In genomic region chr11:120808616-120809050, GRCh38 we compare ENCODE assay signal across 20 cellular contexts.
DNase-seq lines count a peak whose midpoint lies in the region; ATAC-seq and TF ChIP-seq lines count a peak whose summit lies in the region.
"Had no signal": no experiment of that assay in that cellular context is flagged by ENCODE, and none has a peak within 500 bp of the region (broad histone marks: within the 10 kb centered on the region; RNA-seq: fewer than 3 reads in every experiment).

No MANE protein-coding gene starts in this region.

- H3K18ac ChIP-seq in H9 (ENCODE audit: insufficient read length, low read depth, low read length), result no peak overlapping the region

- H3K9me3 Mint-ChIP-seq in H9, result no peaks in the 10 kb centered on the region
- H3K9me3 Mint-ChIP-seq: CD8-positive, alpha-beta T cell; HFFc6 had no signal

- H2BK5ac ChIP-seq in H9 (ENCODE audit: insufficient read length, low read length), result no peak overlapping the region

- H3K56ac ChIP-seq in H9 (ENCODE audit: insufficient read length, low read depth, low read length), result no peak overlapping the region

- H2BK20ac ChIP-seq in H9 (ENCODE audit: low read depth, low read length, poor library complexity, severe bottlenecking), result no peak overlapping the region

- no CpG with 5 or more reads among the region's 5 CpGs for WGBS in H9 (ENCODE audit: extremely low coverage, insufficient read length, low lambda C conversion rate)

- no peaks in the 10 kb centered on the region for H3K27me3 ChIP-seq in H9 (ENCODE audit: insufficient read depth, low read length)
- H3K27me3 ChIP-seq: BE2C had no signal

- no peaks in the 10 kb centered on the region for H3K79me1 ChIP-seq in H9 (ENCODE audit: insufficient read depth, low read depth, low read length, poor library complexity, severe bottlenecking)

- no peak overlapping the region for H2AK5ac ChIP-seq in H9 (ENCODE audit: insufficient read length, low read length)

- no peak overlapping the region for H4K5ac ChIP-seq in H9 (ENCODE audit: insufficient read length, low read depth, low read length)

- H3T11ph ChIP-seq in H9 (ENCODE audit: low read length), result no peak overlapping the region

- H3K4me2 ChIP-seq in H9 (ENCODE audit: insufficient read depth, insufficient read length, low read length), result no peak overlapping the region

- peaks cover 24 to 35% of the 10 kb centered on the region in 2 experiments for H3K4me1 Mint-ChIP-seq in H9

- peaks cover 3% of the 10 kb centered on the region for H4K20me1 ChIP-seq in H9 (ENCODE audit: control insufficient read depth, insufficient read depth, insufficient read length)

- H2BK15ac ChIP-seq in H9 (ENCODE audit: low read depth, low read length), result no peak overlapping the region

- DNase-seq in NCI-H2171 treated with DMSO at 0.1 percent for 48 hours (lab: John Stamatoyannopoulos, UW) (peak; percentile 4), NCI-H2171 (lab: John Stamatoyannopoulos, UW) (no peak), astrocyte of the hippocampus (ENCODE audit: low read depth, low spot score) (peak; percentile 23), left lobe of liver (ENCODE audit: low spot score) (peak; percentile 73), H9 (no peak)
- no peak for DNase-seq in activated CD8-positive, alpha-beta memory T cell treated with anti-CD3 and anti-CD28 coated beads, Interleukin-2, amount 50 U/mL, for 48 hours
- DNase-seq in activated CD4-positive, alpha-beta T cell treated with anti-CD3 and anti-CD28 coated beads, Interleukin-2, amount 50 U/mL, for 4 hours, result no peak
- DNase-seq: 8988T; BE2C; CD8-positive, alpha-beta T cell; DMS79; HFFc6; MM.1S; NCI-H1092; NCI-H1436 treated with DMSO at 0.1 percent for 48 hours; NCI-H2029; NCI-H446 treated with DMSO at 0.1 percent for 48 hours had no signal

- no peaks in the 10 kb centered on the region; the same call in none of the 2 replicates for H3K27me3 Mint-ChIP-seq in H9 (ENCODE audit: low read depth)

- no peak for TF ChIP-seq CTCF in H9 (conservative IDR thresholded peaks at IDR 0.05)

- no peaks in the 10 kb centered on the region for H3K79me2 ChIP-seq in H9 (ENCODE audit: insufficient read depth, low read length)

- peaks cover 8% of the 10 kb centered on the region; the same call in 1 of the 2 replicates for H3K4me1 ChIP-seq in H9 (ENCODE audit: insufficient read depth, low read length)
- H3K4me1 ChIP-seq: BE2C had no signal

- no peak overlapping the region for H2BK12ac ChIP-seq in H9 (ENCODE audit: insufficient read length, low read depth, low read length)

- H3K27ac ChIP-seq in H9 (ENCODE audit: insufficient read length, low read depth, low read length), result no peak overlapping the region
- H3K27ac ChIP-seq: SK-N-MC had no signal

- H3K9me3 ChIP-seq in H9 (ENCODE audit: control insufficient read depth, low read depth, low read length), result no peaks in the 10 kb centered on the region
- H3K9me3 ChIP-seq: BE2C had no signal

- H2AFZ ChIP-seq in H9 (ENCODE audit: low read length), result no peak overlapping the region

- H2BK120ac ChIP-seq in H9 (ENCODE audit: low read depth, low read length, poor library complexity, severe bottlenecking), result no peak overlapping the region

- H3K23me2 ChIP-seq in H9 (ENCODE audit: insufficient read length, low read depth, low read length, poor library complexity, severe bottlenecking), result no peaks in the 10 kb centered on the region

- no peak overlapping the region for H4K8ac ChIP-seq in H9 (replicated peaks; ENCODE audit: insufficient read length, low read depth, low read length)

- no peak overlapping the region for H3K23ac ChIP-seq in H9 (ENCODE audit: insufficient read length, low read depth, low read length)

- no peak overlapping the region; a peak in 1 of 7 replicates for H3K27ac Mint-ChIP-seq in H9
- H3K27ac Mint-ChIP-seq: CD8-positive, alpha-beta T cell; HFFc6 had no signal

- ATAC-seq in left lobe of liver (peak; percentile 97), GM18909 (IDR thresholded peaks at IDR 0.05; ENCODE audit: poor library complexity, unreplicated experiment) (no peak)
- ATAC-seq: CD8-positive, alpha-beta T cell; Right ventricle myocardium inferior had no signal

- H3K4ac ChIP-seq in H9 (ENCODE audit: low read depth, low read length), result no peak overlapping the region

- H3K14ac ChIP-seq in H9 (ENCODE audit: insufficient read depth, low read length), result no peak overlapping the region

- no peak overlapping the region for H3K9ac ChIP-seq in H9 (ENCODE audit: extremely low read depth, insufficient read length, low read length)

- no peak overlapping the region for H4K91ac ChIP-seq in H9 (ENCODE audit: insufficient read length, low read depth, low read length)

- H3K36me3 Mint-ChIP-seq in H9 (ENCODE audit: insufficient read depth in 1 of 3, low read depth in 3 of 3), result no peaks in the 10 kb centered on the region
- H3K36me3 Mint-ChIP-seq: CD8-positive, alpha-beta T cell had no signal

- no peak overlapping the region for H3K4me3 Mint-ChIP-seq in H9
- H3K4me3 Mint-ChIP-seq: CD8-positive, alpha-beta T cell; HFFc6 had no signal

Comparison
In these comparisons a context has a peak if more than half of its experiments do, and no peak if none do; other contexts are left out.
1. DNase-seq: peak in NCI-H2171 treated with DMSO at 0.1 percent for 48 hours (single experiment), astrocyte of the hippocampus (single experiment) and left lobe of liver (single experiment); none in NCI-H2171 (single experiment), H9 (single experiment), activated CD8-positive, alpha-beta memory T cell treated with anti-CD3 and anti-CD28 coated beads, Interleukin-2, amount 50 U/mL, for 48 hours (single experiment) and activated CD4-positive, alpha-beta T cell treated with anti-CD3 and anti-CD28 coated beads, Interleukin-2, amount 50 U/mL, for 4 hours (0 of 2).